Comparison of ENCODE assay signal across 13 cellular contexts in the genomic region with DNA sequence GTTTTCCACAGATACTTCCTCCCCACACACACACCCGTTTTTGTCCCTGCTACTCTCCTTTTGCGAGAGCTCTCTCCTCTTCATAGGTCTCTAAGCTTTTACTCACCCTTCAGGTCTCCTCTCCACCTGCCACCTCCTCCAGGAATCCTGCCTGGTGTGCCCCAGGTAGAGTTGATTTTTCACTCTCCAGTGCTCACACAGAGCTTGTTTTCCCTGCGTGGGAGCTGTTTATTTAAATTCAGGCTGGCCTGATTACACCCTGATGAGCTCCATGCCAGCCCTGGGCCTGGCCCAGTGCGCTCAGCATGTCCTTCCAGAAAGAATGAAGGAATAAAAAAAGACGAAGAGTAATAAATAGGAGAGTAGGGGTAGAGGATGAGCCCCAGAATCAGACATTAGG. TPM values are rescaled to one million over a fixed set of nuclear protein-coding genes. Genes with fewer than 3 reads are reported as not detected.
DNase-seq lines count a peak whose midpoint lies in the region; ATAC-seq and TF ChIP-seq lines count a peak whose summit lies in the region.
"Had no signal": no experiment of that assay in that cellular context is flagged by ENCODE, and none has a peak within 500 bp of the region (broad histone marks: within the 10 kb centered on the region; RNA-seq: fewer than 3 reads in every experiment).

No MANE protein-coding gene starts in this region.

- H3K4me3 ChIP-seq in breast epithelium (no peak overlapping the region), smooth muscle cell (no peak overlapping the region), tibial nerve (no peak overlapping the region)
- H3K4me3 ChIP-seq: BLaER1, ovary had no signal

- TF ChIP-seq CTCF in HFFc6 (IDR thresholded peaks at IDR 0.05) = no peak
- no peak for TF ChIP-seq CTCF in breast epithelium (IDR thresholded peaks at IDR 0.05)
- TF ChIP-seq CTCF in smooth muscle cell (IDR thresholded peaks at IDR 0.05; ENCODE audit: borderline replicate concordance, insufficient read depth, poor library complexity, severe bottlenecking) = no peak
- no peak for TF ChIP-seq CTCF in omental fat pad (IDR thresholded peaks at IDR 0.05)
- TF ChIP-seq CTCF in tibial nerve (IDR thresholded peaks at IDR 0.05) = no peak

- peaks cover 9% of the 10 kb centered on the region for H3F3A ChIP-seq in smooth muscle cell (ENCODE audit: low read depth)

- peaks cover 3 to 5% of the 10 kb centered on the region in 2 donors for H3K4me1 ChIP-seq in breast epithelium
- H3K4me1 ChIP-seq in smooth muscle cell (ENCODE audit: low read depth) = no peaks in the 10 kb centered on the region
- peaks cover 0 to 9% (median 4%) of the 10 kb centered on the region in 4 donors for H3K4me1 ChIP-seq in tibial nerve

- H3K79me2 ChIP-seq in smooth muscle cell (ENCODE audit: low read depth) = no peaks in the 10 kb centered on the region

- no peaks in the 10 kb centered on the region for H4K20me1 ChIP-seq in smooth muscle cell (ENCODE audit: low read depth)
- H4K20me1 ChIP-seq: BLaER1 had no signal

- ATAC-seq in omental fat pad (ENCODE audit: low FRiP score) = no peak
- no peak for ATAC-seq in activated CD8-positive, alpha-beta T cell treated with anti-CD3 and anti-CD28 coated beads, Interleukin-2, amount 10 ng/mL, durations not matched to agents 7 days and 5 days
- ATAC-seq: Right ventricle myocardium inferior had no signal

- WGBS in smooth muscle cell (ENCODE audit: low lambda C conversion rate) = 72% methylated on average over 5 of the region's 5 CpGs
- WGBS in tibial nerve, 2 donors = 78 to 82% methylated on average over 5 of the region's 5 CpGs

- H3K27me3 ChIP-seq in breast epithelium = no peaks in the 10 kb centered on the region
- no peaks in the 10 kb centered on the region for H3K27me3 ChIP-seq in smooth muscle cell (ENCODE audit: low read depth)
- H3K27me3 ChIP-seq in tibial nerve = no peaks in the 10 kb centered on the region
- H3K27me3 ChIP-seq: BLaER1, ovary had no signal

- no peak for TF ChIP-seq POLR2A in breast epithelium (IDR thresholded peaks at IDR 0.05)
- TF ChIP-seq POLR2A in tibial nerve (IDR thresholded peaks at IDR 0.05) = no peak

- no peaks in the 10 kb centered on the region for H3K9me3 Mint-ChIP-seq in HFFc6
- H3K9me3 Mint-ChIP-seq in activated CD8-positive, alpha-beta T cell treated with anti-CD3 and anti-CD28 coated beads, Interleukin-2, amount 10 ng/mL, durations not matched to agents 7 days and 5 days (ENCODE audit: insufficient read depth) = no peaks in the 10 kb centered on the region
- H3K9me3 Mint-ChIP-seq: activated CD4-positive, alpha-beta T cell treated with anti-CD3 and anti-CD28 coated beads, Interleukin-2, amount 10 ng/mL, durations not matched to agents 7 days and 5 days had no signal

- H3K36me3 Mint-ChIP-seq in HFFc6 (ENCODE audit: low read depth) = no peaks in the 10 kb centered on the region; the same call in 1 of the 2 replicates
- no peaks in the 10 kb centered on the region for H3K36me3 Mint-ChIP-seq in activated CD8-positive, alpha-beta T cell treated with anti-CD3 and anti-CD28 coated beads, Interleukin-2, amount 10 ng/mL, durations not matched to agents 7 days and 5 days (ENCODE audit: low read depth)

- TF ChIP-seq EP300 in tibial nerve (IDR thresholded peaks at IDR 0.05) = no peak

- DNase-seq in HFFc6 (no peak), breast epithelium (ENCODE audit: low spot score in 2 of 2) (no peak), kidney tubule cell (ENCODE audit: low spot score) (peak; percentile 40), smooth muscle cell (lab: John Stamatoyannopoulos, UW; ENCODE audit: unreplicated experiment) (no peak), omental fat pad (ENCODE audit: low spot score) (no peak), tibial nerve (ENCODE audit: low spot score in 2 of 2) (no peak), D341Med (ENCODE audit: low spot score) (no peak)
- DNase-seq in activated CD8-positive, alpha-beta T cell treated with anti-CD3 and anti-CD28 coated beads, Interleukin-2, amount 10 ng/mL, durations not matched to agents 7 days and 5 days = no peak
- DNase-seq: activated CD4-positive, alpha-beta T cell treated with anti-CD3 and anti-CD28 coated beads, Interleukin-2, amount 10 ng/mL, durations not matched to agents 7 days and 5 days; ovary had no signal

- H3K4me2 ChIP-seq in smooth muscle cell = peak overlapping the region; percentile 55
- H3K4me2 ChIP-seq: BLaER1 had no signal

- CTCF ChIA-PET in activated CD8-positive, alpha-beta T cell treated with anti-CD3 and anti-CD28 coated beads, Interleukin-2, amount 10 ng/mL, durations not matched to agents 7 days and 5 days (lab: Charles Lee) = no interaction called here

- POLR2A ChIA-PET in activated CD8-positive, alpha-beta T cell treated with anti-CD3 and anti-CD28 coated beads, Interleukin-2, amount 10 ng/mL, durations not matched to agents 7 days and 5 days (lab: Charles Lee) = no interaction called here

- H3K36me3 ChIP-seq in breast epithelium = no peaks in the 10 kb centered on the region
- H3K36me3 ChIP-seq in smooth muscle cell (ENCODE audit: low read depth) = no peaks in the 10 kb centered on the region
- H3K36me3 ChIP-seq in tibial nerve = no peaks in the 10 kb centered on the region
- H3K36me3 ChIP-seq: BLaER1, ovary had no signal

- intact Hi-C loops in breast epithelium (cut with DNase I; ENCODE audit: low total_unique reads) = no loop called here

- no peak overlapping the region for H2AFZ ChIP-seq in smooth muscle cell (ENCODE audit: low read depth)

- peaks cover 41% of the 10 kb centered on the region for H3K4me1 Mint-ChIP-seq in HFFc6 (ENCODE audit: low read depth)
- H3K4me1 Mint-ChIP-seq in activated CD8-positive, alpha-beta T cell treated with anti-CD3 and anti-CD28 coated beads, Interleukin-2, amount 10 ng/mL, durations not matched to agents 7 days and 5 days (ENCODE audit: low read depth) = peaks cover 17% of the 10 kb centered on the region

- H3K27ac Mint-ChIP-seq in HFFc6 = peak overlapping the region; percentile 96
- no peak overlapping the region for H3K27ac Mint-ChIP-seq in activated CD8-positive, alpha-beta T cell treated with anti-CD3 and anti-CD28 coated beads, Interleukin-2, amount 10 ng/mL, durations not matched to agents 7 days and 5 days
- H3K27ac Mint-ChIP-seq: activated CD4-positive, alpha-beta T cell treated with anti-CD3 and anti-CD28 coated beads, Interleukin-2, amount 10 ng/mL, durations not matched to agents 7 days and 5 days had no signal

- peak overlapping the region; percentile 95 for H3K27ac ChIP-seq in breast epithelium
- peak overlapping the region; percentile 96 for H3K27ac ChIP-seq in smooth muscle cell (ENCODE audit: low read depth)
- H3K27ac ChIP-seq in tibial nerve = peak overlapping the region in 1 of 4 donors; percentile 68
- H3K27ac ChIP-seq: BLaER1, ovary had no signal

- peak overlapping the region; percentile 58 for H3K4me3 Mint-ChIP-seq in HFFc6
- no peak overlapping the region for H3K4me3 Mint-ChIP-seq in activated CD8-positive, alpha-beta T cell treated with anti-CD3 and anti-CD28 coated beads, Interleukin-2, amount 10 ng/mL, durations not matched to agents 7 days and 5 days
- H3K4me3 Mint-ChIP-seq: activated CD4-positive, alpha-beta T cell treated with anti-CD3 and anti-CD28 coated beads, Interleukin-2, amount 10 ng/mL, durations not matched to agents 7 days and 5 days had no signal

- no peaks in the 10 kb centered on the region for H3K9me3 ChIP-seq in breast epithelium
- no peaks in the 10 kb centered on the region for H3K9me3 ChIP-seq in smooth muscle cell (replicated peaks; ENCODE audit: low read depth)
- H3K9me3 ChIP-seq in tibial nerve = no peaks in the 10 kb centered on the region
- H3K9me3 ChIP-seq: BLaER1, ovary had no signal

- H3K9ac ChIP-seq in smooth muscle cell (ENCODE audit: low read depth) = peak overlapping the region; percentile 84
- H3K9ac ChIP-seq: BLaER1 had no signal

- peaks cover 2% of the 10 kb centered on the region; the same call in 1 of the 2 replicates for H3K27me3 Mint-ChIP-seq in HFFc6 (ENCODE audit: insufficient read depth)
- peaks cover 20% of the 10 kb centered on the region for H3K27me3 Mint-ChIP-seq in activated CD8-positive, alpha-beta T cell treated with anti-CD3 and anti-CD28 coated beads, Interleukin-2, amount 10 ng/mL, durations not matched to agents 7 days and 5 days (ENCODE audit: low read depth)

RNA-seq across cellular contexts. Expression of a gene that starts 7.5 kb away (rescaled TPM):
- total RNA-seq in HFFc6 (2021; fragmentation: NEBNext Ultra II Directional; extraction: Animal tissue kit (Norgen Biotek cat#: 25700)) = under 1 TPM; 0.05 to 0.47 (median 0.32) TPM
- total RNA-seq in breast epithelium (100 to 1,000 TPM in 2 of 3 donors, 1 to 10 TPM in 1; 3.8 to 379 (median 143) TPM), smooth muscle cell (83.7 and 109 TPM in 2 replicates), omental fat pad (under 1 TPM in 3 of 4 donors, not detected in 1; 0.19 to 0.65 (median 0.60) TPM), tibial nerve (1 to 10 TPM in 1 of 4 donors, under 1 TPM in 2, not detected in 1; 0.42 to 2.0 (median 0.66) TPM)
- 63.5 and 429 TPM in 2 replicates for polyA plus RNA-seq in smooth muscle cell
- under 1 TPM; 0.16 to 0.29 TPM for total RNA-seq in activated CD8-positive, alpha-beta T cell treated with anti-CD3 and anti-CD28 coated beads, Interleukin-2, amount 10 ng/mL, durations not matched to agents 7 days and 5 days
- total RNA-seq: Right ventricle myocardium inferior had no signal

RNA-seq across cellular contexts. Expression of a gene that starts 19.1 kb away (rescaled TPM):
- total RNA-seq in HFFc6 (2021; fragmentation: NEBNext Ultra II Directional; extraction: Animal tissue kit (Norgen Biotek cat#: 25700)) = 1 to 10 TPM; 3.9 to 7.2 (median 6.0) TPM
- total RNA-seq in breast epithelium (10 to 100 TPM in 1 of 3 donors, 1 to 10 TPM in 2; 1.6 to 10.6 (median 7.0) TPM), smooth muscle cell (0.22 and 0.54 TPM in 2 replicates), omental fat pad (1 to 10 TPM in 3 of 4 donors, not detected in 1; 2.5 to 5.7 (median 3.4) TPM), tibial nerve (1 to 10 TPM in 3 of 4 donors, not detected in 1; 3.6 to 9.2 (median 9.0) TPM)
- polyA plus RNA-seq in smooth muscle cell = 4.1 and 4.5 TPM in 2 replicates
- total RNA-seq in activated CD8-positive, alpha-beta T cell treated with anti-CD3 and anti-CD28 coated beads, Interleukin-2, amount 10 ng/mL, durations not matched to agents 7 days and 5 days = not detected

RNA-seq across cellular contexts. Expression of a gene that starts 37.7 kb away (rescaled TPM):
- total RNA-seq in HFFc6 (2021; fragmentation: NEBNext Ultra II Directional; extraction: Animal tissue kit (Norgen Biotek cat#: 25700)) = not detected
- total RNA-seq in breast epithelium (not detected), smooth muscle cell (not detected in 2 replicates), omental fat pad (not detected), tibial nerve (not detected)
- not detected in 2 replicates for polyA plus RNA-seq in smooth muscle cell
- total RNA-seq in activated CD8-positive, alpha-beta T cell treated with anti-CD3 and anti-CD28 coated beads, Interleukin-2, amount 10 ng/mL, durations not matched to agents 7 days and 5 days = not detected
- total RNA-seq: activated CD4-positive, alpha-beta T cell treated with anti-CD3 and anti-CD28 coated beads, Interleukin-2, amount 10 ng/mL, durations not matched to agents 7 days and 5 days; Right ventricle myocardium inferior; temporal lobe had no signal
- polyA plus RNA-seq: ovary had no signal

RNA-seq across cellular contexts. Expression of a gene that starts 53.2 kb away (rescaled TPM):
- not detected for total RNA-seq in HFFc6 (2021; fragmentation: NEBNext Ultra II Directional; extraction: Animal tissue kit (Norgen Biotek cat#: 25700))
- total RNA-seq in breast epithelium = 100 to 1,000 TPM in 1 of 3 donors, 10 to 100 TPM in 1, not detected in 1; 81.6 to 137 TPM
- total RNA-seq in smooth muscle cell = not detected in 2 replicates
- 0.16 and 1.8 TPM in 2 replicates for polyA plus RNA-seq in smooth muscle cell
- under 1 TPM in 1 of 4 donors, not detected in 3; 0.28 TPM for total RNA-seq in omental fat pad
- not detected for total RNA-seq in activated CD8-positive, alpha-beta T cell treated with anti-CD3 and anti-CD28 coated beads, Interleukin-2, amount 10 ng/mL, durations not matched to agents 7 days and 5 days
- total RNA-seq in tibial nerve = not detected
- total RNA-seq: activated CD4-positive, alpha-beta T cell treated with anti-CD3 and anti-CD28 coated beads, Interleukin-2, amount 10 ng/mL, durations not matched to agents 7 days and 5 days; Right ventricle myocardium inferior; temporal lobe had no signal
